In genomic region chr9:106716820-106717219, GRCh38 we compare ENCODE assay signal across 3 cellular contexts.
TF ChIP-seq lines count a peak whose summit lies in the region.

No MANE protein-coding gene starts in this region.

TF ChIP-seq in A549, 52 proteins besides CTCF, POLR2A, EP300 and RAD21:
- TF ChIP-seq EHMT2 (IDR thresholded peaks at IDR 0.05; ENCODE audit: low read depth) (no peak), ZFP36 (IDR thresholded peaks at IDR 0.05; ENCODE audit: borderline replicate concordance, partially characterized antibody) (no peak), MAFK (IDR thresholded peaks at IDR 0.05; ENCODE audit: partially characterized antibody) (peak; percentile 65)

TF ChIP-seq in IMR-90, 13 proteins besides CTCF, POLR2A, EP300 and RAD21:
- TF ChIP-seq BHLHE40 (IDR thresholded peaks at IDR 0.05; ENCODE audit: low read depth, low read length) (no peak), MAFK (IDR thresholded peaks at IDR 0.05; ENCODE audit: low read depth, low read length) (peak; percentile 36; the same call in 1 of the 2 replicates)

TF ChIP-seq in endothelial cell of umbilical vein, 7 proteins besides CTCF, POLR2A, EP300 and RAD21:
- no peak for TF ChIP-seq GATA2 (IDR thresholded peaks at IDR 0.05; ENCODE audit: insufficient read depth, insufficient read length, low read depth, low read length)
- TF ChIP-seq MYC (IDR thresholded peaks at IDR 0.05; ENCODE audit: low read depth, low read length): no peak
- no peak for TF ChIP-seq MAX (IDR thresholded peaks at IDR 0.05; ENCODE audit: insufficient read depth, insufficient read length)
- TF ChIP-seq EZH2 (IDR thresholded peaks at IDR 0.05; ENCODE audit: borderline replicate concordance, low read depth, low read length, severe bottlenecking): no peak
- no peak for TF ChIP-seq POLR2AphosphoS5 (IDR thresholded peaks at IDR 0.05; ENCODE audit: insufficient read depth, low read depth, low read length)
